ENCODE assay signal across 19 cellular contexts in the genomic region with DNA sequence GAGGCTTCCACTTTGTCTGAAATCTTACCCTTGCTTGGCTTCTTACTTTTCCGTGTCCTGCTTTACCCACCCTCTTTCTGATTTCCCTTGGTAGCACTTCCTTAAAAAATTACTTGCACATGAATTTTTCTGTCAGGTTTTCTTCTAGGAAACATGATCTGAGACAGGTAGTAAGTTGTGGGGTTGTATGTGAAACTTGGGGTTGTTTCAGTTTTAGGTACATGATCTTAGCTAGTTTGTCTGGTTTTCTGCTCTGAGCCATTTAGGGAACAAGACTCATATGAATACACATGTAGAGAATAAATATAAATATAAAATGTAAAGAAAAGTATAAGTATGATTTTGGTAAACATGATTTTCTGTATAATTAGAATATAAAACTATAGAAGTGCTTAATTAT. TPM values are rescaled to one million over a fixed set of nuclear protein-coding genes. Genes with fewer than 3 reads are reported as not detected.
DNase-seq lines count a peak whose midpoint lies in the region; ATAC-seq and TF ChIP-seq lines count a peak whose summit lies in the region.
"Had no signal": no experiment of that assay in that cellular context is flagged by ENCODE, and none has a peak within 500 bp of the region (broad histone marks: within the 10 kb centered on the region; RNA-seq: fewer than 3 reads in every experiment).

No MANE protein-coding gene starts in this region.

- no peaks in the 10 kb centered on the region for H3K36me3 Mint-ChIP-seq in nephron progenitor cell (ENCODE audit: low read depth)
- no peaks in the 10 kb centered on the region for H3K36me3 Mint-ChIP-seq in activated naive CD4-positive, alpha-beta T cell treated with anti-CD3 and anti-CD28 coated beads, Interleukin-2, amount 50 U/mL, for 72 hours
- H3K36me3 Mint-ChIP-seq: natural killer cell had no signal

- DNase-seq in nephron progenitor cell (no peak), activated T-cell treated with anti-CD3 and anti-CD28 coated beads for 4 hours (no peak), NCI-H2196 (lab: John Stamatoyannopoulos, UW; ENCODE audit: unreplicated experiment) (no peak)
- no peak for DNase-seq in NK-92 treated with Interleukin-12 subunit alpha and Interleukin-12 subunit beta, amount 100 ng/mL, for 24 hours (lab: John Stamatoyannopoulos, UW)
- DNase-seq in activated naive CD4-positive, alpha-beta T cell treated with anti-CD3 and anti-CD28 coated beads, Interleukin-2, amount 50 U/mL, for 72 hours (ENCODE audit: low spot score in 2 of 2), result no peak
- DNase-seq: activated CD4-positive, alpha-beta T cell treated with anti-CD3 and anti-CD28 coated beads, Interleukin-2, amount 50 U/mL, for 1 hour; activated T-cell treated with anti-CD3 and anti-CD28 coated beads, Interleukin-2, amount 50 U/mL, for 48 hours; BE2C; GDM1; head of caudate nucleus; IMR-90; natural killer cell; NCI-H2081 treated with DMSO at 0.1 percent for 48 hours; NCI-H748 treated with DMSO at 0.1 percent for 48 hours; stimulated activated naive CD4-positive, alpha-beta T cell treated with Interleukin-2 at 50 U/mL for 16 hours; trophoblast cell had no signal

- H3K4me1 Mint-ChIP-seq in nephron progenitor cell, result peaks cover 32% of the 10 kb centered on the region
- H3K4me1 Mint-ChIP-seq: natural killer cell had no signal

- peaks cover 26% of the 10 kb centered on the region for H3K9me3 Mint-ChIP-seq in nephron progenitor cell
- H3K9me3 Mint-ChIP-seq in activated naive CD4-positive, alpha-beta T cell treated with anti-CD3 and anti-CD28 coated beads, Interleukin-2, amount 50 U/mL, for 72 hours, result no peaks in the 10 kb centered on the region
- H3K9me3 Mint-ChIP-seq: natural killer cell had no signal

- peak overlapping the region; percentile 68 for H3K27ac Mint-ChIP-seq in nephron progenitor cell
- H3K27ac Mint-ChIP-seq in activated naive CD4-positive, alpha-beta T cell treated with anti-CD3 and anti-CD28 coated beads, Interleukin-2, amount 50 U/mL, for 72 hours, result no peak overlapping the region
- H3K27ac Mint-ChIP-seq: natural killer cell had no signal

- peaks cover 4% of the 10 kb centered on the region for H3K27me3 Mint-ChIP-seq in nephron progenitor cell (ENCODE audit: low read depth, poor library complexity)

- TF ChIP-seq CTCF in nephron progenitor cell (IDR thresholded peaks at IDR 0.05), result no peak

- no peak overlapping the region for H3K4me3 Mint-ChIP-seq in nephron progenitor cell
- H3K4me3 Mint-ChIP-seq: natural killer cell had no signal

- ATAC-seq in GM19035 (IDR thresholded peaks at IDR 0.05; ENCODE audit: unreplicated experiment) (peak; percentile 68), GM21717 (IDR thresholded peaks at IDR 0.05; ENCODE audit: unreplicated experiment) (peak; percentile 83), HG03135 (IDR thresholded peaks at IDR 0.05; ENCODE audit: unreplicated experiment) (peak; percentile 65)
- no peak for ATAC-seq in activated naive CD4-positive, alpha-beta T cell treated with anti-CD3 and anti-CD28 coated beads, Interleukin-2, amount 50 U/mL, for 72 hours
- ATAC-seq: natural killer cell had no signal

RNA-seq across cellular contexts. Expression of a gene that starts 17.4 kb away (rescaled TPM):
- 10 to 100 TPM; 14.2 to 20.9 TPM for total RNA-seq in activated naive CD4-positive, alpha-beta T cell treated with anti-CD3 and anti-CD28 coated beads, Interleukin-2, amount 50 U/mL, for 72 hours

RNA-seq across cellular contexts. Expression of a gene that starts 54.1 kb away (rescaled TPM):
- 10 to 100 TPM; 34.3 to 43.7 TPM for total RNA-seq in activated naive CD4-positive, alpha-beta T cell treated with anti-CD3 and anti-CD28 coated beads, Interleukin-2, amount 50 U/mL, for 72 hours

RNA-seq across cellular contexts. Expression of a gene that starts 59.2 kb away (rescaled TPM):
- 10 to 100 TPM; 36.1 to 44.6 TPM for total RNA-seq in activated naive CD4-positive, alpha-beta T cell treated with anti-CD3 and anti-CD28 coated beads, Interleukin-2, amount 50 U/mL, for 72 hours

Comparison
In these comparisons a context has a peak if more than half of its experiments do, and no peak if none do; other contexts are left out.
1. ATAC-seq: peak in GM19035 (single experiment), GM21717 (single experiment) and HG03135 (single experiment); none in activated naive CD4-positive, alpha-beta T cell treated with anti-CD3 and anti-CD28 coated beads, Interleukin-2, amount 50 U/mL, for 72 hours (0 of 2).